In the genomic region with DNA sequence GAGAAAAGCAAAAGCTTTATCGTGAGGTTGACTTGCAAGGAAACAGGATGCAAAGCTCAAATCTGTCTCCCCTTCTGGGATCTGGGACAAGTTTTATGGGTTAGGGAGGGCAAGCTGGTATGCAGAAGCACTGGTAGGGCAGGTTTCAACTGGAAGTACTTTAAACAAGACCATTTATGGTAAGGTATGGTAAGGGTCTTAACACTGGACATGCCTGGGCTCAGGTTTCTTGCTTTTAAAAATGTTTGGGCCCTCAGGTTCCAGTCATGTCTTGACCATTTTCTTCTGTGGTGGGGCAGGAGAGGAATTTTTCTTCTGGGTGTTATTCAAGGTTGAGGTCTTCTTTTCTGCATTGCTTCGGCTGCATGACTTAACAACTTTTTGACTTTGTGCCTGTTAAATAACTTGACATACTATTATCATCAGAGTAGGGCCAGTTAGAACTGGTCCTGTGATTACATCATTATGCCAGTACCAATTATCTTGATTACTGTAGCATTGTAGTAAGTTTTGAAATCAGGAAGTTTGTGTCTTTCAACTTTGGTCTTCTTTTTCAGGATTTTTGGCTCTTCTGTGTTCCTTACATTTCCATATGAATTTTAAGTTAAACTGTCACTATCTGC, we compare ENCODE assay signal across 1 cellular context.
TF ChIP-seq lines count a peak whose summit lies in the region.

No MANE protein-coding gene starts in this region.

TF ChIP-seq in WTC11, 78 proteins besides CTCF, POLR2A, EP300 and RAD21 (continued from another document):
- TF ChIP-seq ZNF263 (CRISPR knock-in tag; IDR thresholded peaks at IDR 0.05; ENCODE audit: low read depth) (no peak), GRHL2 (CRISPR knock-in tag; IDR thresholded peaks at IDR 0.05; ENCODE audit: insufficient replicate concordance, severe bottlenecking) (no peak), FOXP1 (CRISPR knock-in tag; IDR thresholded peaks at IDR 0.05; ENCODE audit: borderline replicate concordance) (no peak)
